ENCODE assay signal across 16 cellular contexts in the genomic region with DNA sequence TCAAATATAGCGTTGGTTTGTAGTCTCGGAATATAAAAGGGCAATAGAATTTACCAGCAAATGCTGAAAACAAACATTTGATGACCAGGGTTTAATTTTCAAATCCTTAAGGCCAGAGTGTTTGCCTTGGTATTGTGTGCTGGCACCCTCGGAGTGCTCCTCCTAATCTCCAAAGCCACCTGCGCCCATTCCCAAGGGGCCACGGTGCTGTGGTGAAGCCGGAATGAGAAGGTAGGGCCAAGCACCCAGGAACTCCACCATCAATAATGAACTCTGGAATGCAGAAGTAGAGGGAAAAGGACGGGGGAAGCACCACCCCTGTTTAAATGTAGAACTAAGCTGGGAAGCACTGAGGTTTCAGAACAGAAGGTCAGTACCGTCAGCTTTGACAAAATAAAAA.
"Had no signal": no experiment of that assay in that cellular context is flagged by ENCODE, and none has a peak within 500 bp of the region (broad histone marks: within the 10 kb centered on the region; RNA-seq: fewer than 3 reads in every experiment).

No MANE protein-coding gene starts in this region.

- H3K27me3 ChIP-seq: cardiac muscle cell, foreskin keratinocyte, spleen, tibial artery had no signal

- H3K27ac ChIP-seq: cardiac muscle cell, foreskin keratinocyte, prostate gland, spleen, tibial artery had no signal

- DNase-seq: activated CD4-positive, alpha-beta T cell treated with anti-CD3 and anti-CD28 coated beads, Interleukin-2, amount 50 U/mL, for 4 hours; activated naive CD4-positive, alpha-beta T cell treated with anti-CD3 and anti-CD28 coated beads for 36 hours; activated naive CD8-positive, alpha-beta T cell treated with anti-CD3 and anti-CD28 coated beads, Interleukin-2, amount 10 ng/mL, durations not matched to agents 7 days and 5 days; activated T-cell treated with anti-CD3 and anti-CD28 coated beads, Interleukin-2, amount 50 U/mL, for 48 hours; amygdala; effector memory CD4-positive, alpha-beta T cell; foreskin keratinocyte; left colon; naive thymus-derived CD4-positive, alpha-beta T cell; stimulated activated CD4-positive, alpha-beta T cell treated with anti-CD3 and anti-CD28 coated beads, Interleukin-4, amount 100 ng/mL, for 24 hours; substantia nigra; T-helper 1 cell had no signal

- H3K4me1 ChIP-seq: foreskin keratinocyte, prostate gland, tibial artery had no signal

- H3K4me3 ChIP-seq: cardiac muscle cell, prostate gland, spleen, tibial artery had no signal

- H3K9me3 ChIP-seq: prostate gland, spleen, tibial artery had no signal
